9 cellular contexts compared by ENCODE assay signal in genomic region chr5:115415143-115415491, GRCh38.
DNase-seq lines count a peak whose midpoint lies in the region; ATAC-seq, FAIRE-seq and TF ChIP-seq lines count a peak whose summit lies in the region.
"Had no signal": no experiment of that assay in that cellular context is flagged by ENCODE, and none has a peak within 500 bp of the region (broad histone marks: within the 10 kb centered on the region; RNA-seq: fewer than 3 reads in every experiment).

No MANE protein-coding gene starts in this region.

- H3K9me3 ChIP-seq in Peyer's patch (no peaks in the 10 kb centered on the region), right cardiac atrium (ENCODE audit: control insufficient read depth, low read length) (no peaks in the 10 kb centered on the region), spleen (no peaks in the 10 kb centered on the region)

- TF ChIP-seq CTCF in Peyer's patch (IDR thresholded peaks at IDR 0.05) (no peak), spleen (IDR thresholded peaks at IDR 0.05 in 8 of 11, conservative IDR thresholded peaks at IDR 0.05 in 3 of 11) (no peak)

- FAIRE-seq in urothelium cell line (lab: Jason Lieb, UNC), result no peak
- FAIRE-seq: G401.6 had no signal

- DNase-seq in stimulated activated CD4-positive, alpha-beta T cell treated with anti-CD3 and anti-CD28 coated beads, Interleukin-1b, Interleukin-23, amount 100 ng/mL, for 48 hours, result peak; percentile 35
- no peak for DNase-seq in stimulated activated CD4-positive, alpha-beta T cell treated with anti-CD3 and anti-CD28 coated beads, Interleukin-4, amount 100 ng/mL, for 4 hours
- DNase-seq in Peyer's patch (peak in 2 of 3 donors; percentile 80 to 89), right cardiac atrium (peak in 1 of 3 donors; percentile 50), urothelium cell line (ENCODE audit: low spot score) (peak; percentile 77), NCI-H2081 treated with DMSO at 0.1 percent for 48 hours (lab: John Stamatoyannopoulos, UW) (no peak), spleen (no peak)
- no peak for DNase-seq in activated naive CD4-positive, alpha-beta T cell (lab: John Stamatoyannopoulos, UW)

- intact Hi-C loops in right cardiac atrium (cut with DNase I) (no loop called here), spleen (cut with DNase I; ENCODE audit: low total_unique reads) (no loop called here)

- H3K4me1 ChIP-seq in Peyer's patch, result peaks cover 0 to 38% (median 4%) of the 10 kb centered on the region in 4 donors
- H3K4me1 ChIP-seq in right cardiac atrium (ENCODE audit: control insufficient read depth, insufficient read depth, low read length), result peaks cover 3% of the 10 kb centered on the region
- H3K4me1 ChIP-seq in spleen, result no peaks in the 10 kb centered on the region

- H3K4me3 ChIP-seq in Peyer's patch (peak overlapping the region in 1 of 4 donors; percentile 11), right cardiac atrium (ENCODE audit: low read length) (no peak overlapping the region), spleen (no peak overlapping the region)

- WGBS in right cardiac atrium, result 40% methylated on average over 1 of the region's 1 CpG
- 56 to 81% (median 80%) methylated on average over 1 of the region's 1 CpG for WGBS in spleen, 5 donors

- H3K27me3 ChIP-seq in Peyer's patch (no peaks in the 10 kb centered on the region), right cardiac atrium (ENCODE audit: control insufficient read depth, insufficient read depth) (no peaks in the 10 kb centered on the region), spleen (replicated peaks in 1 of 7) (no peaks in the 10 kb centered on the region)

- H3K36me3 ChIP-seq in Peyer's patch (no peaks in the 10 kb centered on the region), spleen (no peaks in the 10 kb centered on the region)

- peak; percentile 76 to 89 for ATAC-seq in right cardiac atrium

- H3K27ac ChIP-seq in Peyer's patch, result peak overlapping the region in 3 of 4 donors; percentile 53 to 96 (median 82)
- no peak overlapping the region for H3K27ac ChIP-seq in right cardiac atrium (ENCODE audit: low read length)
- no peak overlapping the region for H3K27ac ChIP-seq in spleen

- TF ChIP-seq POLR2A in Peyer's patch (IDR thresholded peaks at IDR 0.05) (peak in 1 of 2 donors; percentile 71), spleen (IDR thresholded peaks at IDR 0.05) (no peak)

Comparison
In these comparisons a context has a peak if more than half of its experiments do, and no peak if none do; other contexts are left out.
1. DNase-seq: peak in stimulated activated CD4-positive, alpha-beta T cell treated with anti-CD3 and anti-CD28 coated beads, Interleukin-1b, Interleukin-23, amount 100 ng/mL, for 48 hours (single experiment), Peyer's patch (2 of 3) and urothelium cell line (single experiment); none in stimulated activated CD4-positive, alpha-beta T cell treated with anti-CD3 and anti-CD28 coated beads, Interleukin-4, amount 100 ng/mL, for 4 hours (0 of 2), NCI-H2081 treated with DMSO at 0.1 percent for 48 hours (single experiment), activated naive CD4-positive, alpha-beta T cell (0 of 4) and spleen (single experiment).
2. H3K27ac ChIP-seq: peak in Peyer's patch (3 of 4); none in right cardiac atrium (single experiment) and spleen (0 of 8).